ENCODE assay signal across 12 cellular contexts in genomic region chr7:45592230-45592991, GRCh38.
"Had no signal": no experiment of that assay in that cellular context is flagged by ENCODE, and none has a peak within 500 bp of the region (broad histone marks: within the 10 kb centered on the region; RNA-seq: fewer than 3 reads in every experiment).

No MANE protein-coding gene starts in this region.

- H3K9me3 Mint-ChIP-seq: stimulated activated naive CD8-positive, alpha-beta T cell treated with anti-CD3 and anti-CD28 coated beads, Interleukin-15, Interleukin-2, amounts not matched to agents 100 ng/mL and 50 ng/mL, for 24 hours had no signal

- H3K9me3 ChIP-seq: psoas muscle, testis had no signal

- DNase-seq: activated CD8-positive, alpha-beta T cell treated with anti-CD3 and anti-CD28 coated beads, Interleukin-2, amount 10 ng/mL, durations not matched to agents 7 days and 5 days; activated gamma-delta T cell; brain microvascular endothelial cell; kidney glomerular epithelial cell; midbrain; nucleus accumbens; psoas muscle; SIG-M5; stimulated activated CD4-positive, alpha-beta T cell treated with anti-CD3 and anti-CD28 coated beads, Interleukin-4, amount 100 ng/mL, for 1 hour; testis had no signal

- H3K4me3 ChIP-seq: psoas muscle, testis had no signal

- H3K27me3 Mint-ChIP-seq: activated naive CD8-positive, alpha-beta T cell; stimulated activated naive CD8-positive, alpha-beta T cell treated with anti-CD3 and anti-CD28 coated beads, Interleukin-15, Interleukin-2, amounts not matched to agents 100 ng/mL and 50 ng/mL, for 24 hours had no signal

- H3K27ac ChIP-seq: brain microvascular endothelial cell, psoas muscle, testis had no signal

- H3K4me1 ChIP-seq: psoas muscle, testis had no signal

- H3K4me3 Mint-ChIP-seq: activated CD8-positive, alpha-beta T cell treated with anti-CD3 and anti-CD28 coated beads, Interleukin-2, amount 10 ng/mL, durations not matched to agents 7 days and 5 days; activated naive CD8-positive, alpha-beta T cell; stimulated activated naive CD8-positive, alpha-beta T cell treated with anti-CD3 and anti-CD28 coated beads, Interleukin-15, Interleukin-2, amounts not matched to agents 100 ng/mL and 50 ng/mL, for 24 hours had no signal

- H3K27me3 ChIP-seq: brain microvascular endothelial cell, testis had no signal

- H3K27ac Mint-ChIP-seq: activated CD8-positive, alpha-beta T cell treated with anti-CD3 and anti-CD28 coated beads, Interleukin-2, amount 10 ng/mL, durations not matched to agents 7 days and 5 days; activated naive CD8-positive, alpha-beta T cell; stimulated activated naive CD8-positive, alpha-beta T cell treated with anti-CD3 and anti-CD28 coated beads, Interleukin-15, Interleukin-2, amounts not matched to agents 100 ng/mL and 50 ng/mL, for 24 hours had no signal

- ATAC-seq: activated CD8-positive, alpha-beta T cell treated with anti-CD3 and anti-CD28 coated beads, Interleukin-2, amount 10 ng/mL, durations not matched to agents 7 days and 5 days; psoas muscle had no signal

- H3K36me3 Mint-ChIP-seq: activated naive CD8-positive, alpha-beta T cell had no signal

- H3K36me3 ChIP-seq: brain microvascular endothelial cell had no signal
